In the genomic region with DNA sequence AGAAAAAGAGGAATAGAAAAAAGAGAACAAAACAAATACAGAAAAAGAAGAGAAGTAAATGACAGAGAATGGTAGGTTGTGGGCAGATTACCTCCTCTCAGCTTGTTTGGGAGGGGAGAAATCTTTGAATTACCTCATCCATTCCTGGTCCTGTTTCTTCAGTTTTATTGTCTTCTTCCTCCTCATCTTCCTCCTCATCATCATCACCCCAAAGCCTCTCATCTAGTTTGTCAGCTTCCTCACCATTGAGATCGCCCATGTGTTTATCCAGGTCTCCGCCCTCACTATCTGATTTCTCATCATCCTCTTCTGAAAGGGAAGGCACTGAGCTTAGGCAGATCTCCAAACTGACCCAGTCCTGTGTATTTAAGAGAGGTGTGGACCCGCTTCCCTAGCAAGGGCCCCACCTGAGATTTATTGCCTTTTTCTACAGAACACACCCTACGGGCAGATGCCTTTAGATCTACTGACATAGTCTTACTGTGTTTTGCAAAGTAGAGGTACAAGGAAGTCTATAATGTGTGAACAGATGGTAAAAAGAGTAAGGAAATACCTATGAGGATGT, we compare ENCODE assay signal across 18 cellular contexts. TPM values are rescaled to one million over a fixed set of nuclear protein-coding genes. Genes with fewer than 3 reads are reported as not detected.
A peak's percentile ranks its signal among the peaks of the same experiment; 100 is the strongest.
DNase-seq lines count a peak whose midpoint lies in the region; ATAC-seq, FAIRE-seq and TF ChIP-seq lines count a peak whose summit lies in the region.
"Had no signal": no experiment of that assay in that cellular context is flagged by ENCODE, and none has a peak within 500 bp of the region (broad histone marks: within the 10 kb centered on the region; RNA-seq: fewer than 3 reads in every experiment).

No MANE protein-coding gene starts in this region.

- DNase-seq in activated naive CD4-positive, alpha-beta T cell treated with anti-CD3 and anti-CD28 coated beads, Interleukin-2, amount 50 U/mL, for 72 hours (ENCODE audit: low spot score in 2 of 2) = no peak
- no peak for DNase-seq in activated naive CD4-positive, alpha-beta T cell (lab: John Stamatoyannopoulos, UW)
- DNase-seq in endodermal cell (no peak), small intestine (peak; percentile 45), NCI-H1092 (lab: John Stamatoyannopoulos, UW) (no peak)
- no peak for DNase-seq in activated T-helper 2 cell treated with anti-CD3 and anti-CD28 coated beads, Interferon-gamma antibody, Interleukin-2, Interleukin-4, amounts not matched to agents 10 μg/mL and 5 μg/mL and 100 μg/mL, durations not matched to agents 14 hours and 24 hours and 36 hours (ENCODE audit: low spot score)
- DNase-seq: DMS53; NCI-H1417; NCI-H1930; NCI-H2171; NCI-H446; NCI-H69; NK-92 treated with Interleukin-12 subunit alpha and Interleukin-12 subunit beta, amount 100 ng/mL, for 24 hours; SIG-M5 had no signal

- no peaks in the 10 kb centered on the region for H3K27me3 Mint-ChIP-seq in endodermal cell (ENCODE audit: insufficient read depth)
- H3K27me3 Mint-ChIP-seq in activated T-helper 2 cell treated with anti-CD3 and anti-CD28 coated beads, Interferon-gamma antibody, Interleukin-2, Interleukin-4, amounts not matched to agents 10 μg/mL and 5 μg/mL and 100 μg/mL, durations not matched to agents 14 hours and 24 hours and 36 hours (ENCODE audit: low read depth) = no peaks in the 10 kb centered on the region

- WGBS in endodermal cell (ENCODE audit: insufficient coverage in 1 of 2, insufficient read length in 1 of 2), 2 experiments = 94% methylated on average over 4 of the region's 4 CpGs; no CpG with 5 or more reads in 1 of the 2 experiments
- WGBS in small intestine, 3 donors = 70 to 87% (median 84%) methylated on average over 4 of the region's 4 CpGs

- no peak for ATAC-seq in activated naive CD4-positive, alpha-beta T cell treated with anti-CD3 and anti-CD28 coated beads, Interleukin-2, amount 50 U/mL, for 72 hours
- no peak for ATAC-seq in HG03139 (IDR thresholded peaks at IDR 0.05; ENCODE audit: unreplicated experiment)

- no peak for FAIRE-seq in small intestine (lab: Jason Lieb, UNC)
- FAIRE-seq: GM19239 had no signal

- peaks cover 12 to 17% of the 10 kb centered on the region in 2 donors for H3K36me3 Mint-ChIP-seq in activated naive CD4-positive, alpha-beta T cell treated with anti-CD3 and anti-CD28 coated beads, Interleukin-2, amount 50 U/mL, for 72 hours
- H3K36me3 Mint-ChIP-seq in endodermal cell (ENCODE audit: low read depth) = peaks cover 85% of the 10 kb centered on the region
- peaks cover 67% of the 10 kb centered on the region for H3K36me3 Mint-ChIP-seq in activated T-helper 2 cell treated with anti-CD3 and anti-CD28 coated beads, Interferon-gamma antibody, Interleukin-2, Interleukin-4, amounts not matched to agents 10 μg/mL and 5 μg/mL and 100 μg/mL, durations not matched to agents 14 hours and 24 hours and 36 hours (ENCODE audit: low read depth)

- H3K9ac ChIP-seq in endodermal cell (ENCODE audit: extremely low read depth, low read length, poor library complexity, severe bottlenecking) = no peak overlapping the region

- H3K27ac Mint-ChIP-seq in activated naive CD4-positive, alpha-beta T cell treated with anti-CD3 and anti-CD28 coated beads, Interleukin-2, amount 50 U/mL, for 72 hours = peak overlapping the region; percentile 24 to 26
- peak overlapping the region; percentile 25 for H3K27ac Mint-ChIP-seq in endodermal cell
- H3K27ac Mint-ChIP-seq in activated T-helper 2 cell treated with anti-CD3 and anti-CD28 coated beads, Interferon-gamma antibody, Interleukin-2, Interleukin-4, amounts not matched to agents 10 μg/mL and 5 μg/mL and 100 μg/mL, durations not matched to agents 14 hours and 24 hours and 36 hours = no peak overlapping the region

- intact Hi-C loops in activated T-helper 2 cell treated with anti-CD3 and anti-CD28 coated beads, Interferon-gamma antibody, Interleukin-2, Interleukin-4, amounts not matched to agents 10 μg/mL and 5 μg/mL and 100 μg/mL, durations not matched to agents 14 hours and 24 hours and 36 hours (cut with micrococcal nuclease) = no loop called here

- H3K4me1 ChIP-seq in HEK293 (ENCODE audit: control insufficient read depth, insufficient read depth, low read length) (no peaks in the 10 kb centered on the region), endodermal cell (ENCODE audit: control insufficient read depth, insufficient read depth, low read length) (no peaks in the 10 kb centered on the region), small intestine (ENCODE audit: control insufficient read depth in 2 of 2, insufficient read depth in 1 of 2, low read depth in 1 of 2, low read length in 1 of 2) (no peaks in the 10 kb centered on the region)

- TF ChIP-seq CTCF in HEK293 (tag by site-specific recombination; IDR thresholded peaks at IDR 0.05) = no peak
- TF ChIP-seq CTCF in endodermal cell (conservative IDR thresholded peaks at IDR 0.05) = no peak

- H3K36me3 ChIP-seq in HEK293 (ENCODE audit: control insufficient read depth in 2 of 2, insufficient read depth in 1 of 2, low read length in 2 of 2) = peaks cover 41 to 86% of the 10 kb centered on the region in 2 experiments
- H3K36me3 ChIP-seq in endodermal cell (ENCODE audit: control insufficient read depth, insufficient read depth, low read length) = peaks cover 94% of the 10 kb centered on the region
- peaks cover 0 to 13% of the 10 kb centered on the region in 2 donors for H3K36me3 ChIP-seq in small intestine (ENCODE audit: control insufficient read depth in 2 of 2, insufficient read depth in 2 of 2, low read length in 2 of 2)

- H3K27me3 ChIP-seq in endodermal cell (ENCODE audit: control insufficient read depth, insufficient read depth, low read length, poor library complexity, severe bottlenecking) = no peaks in the 10 kb centered on the region
- H3K27me3 ChIP-seq in small intestine (ENCODE audit: control insufficient read depth in 2 of 2, insufficient read depth in 2 of 2, low read length in 2 of 2) = no peaks in the 10 kb centered on the region

- H3K9me3 ChIP-seq in HEK293 (ENCODE audit: control insufficient read depth, insufficient read depth, low read depth, low read length) (no peaks in the 10 kb centered on the region), endodermal cell (ENCODE audit: control insufficient read depth, low read length) (no peaks in the 10 kb centered on the region), small intestine (ENCODE audit: control insufficient read depth, low read depth) (no peaks in the 10 kb centered on the region)

- POLR2A ChIA-PET in HEK293 (lab: Yijun Ruan, JAX) = no interaction called here

- H3K4me3 ChIP-seq in HEK293 (ENCODE audit: low read depth, low read length) (no peak overlapping the region), endodermal cell (ENCODE audit: low read length) (no peak overlapping the region), small intestine (ENCODE audit: low read depth in 1 of 2, low read length in 2 of 2) (no peak overlapping the region)

- H3K27ac ChIP-seq in HEK293 (ENCODE audit: extremely low read depth, low read depth, low read length) (no peak overlapping the region), endodermal cell (ENCODE audit: low read depth, low read length) (no peak overlapping the region), small intestine (ENCODE audit: low read depth in 1 of 2, low read length in 1 of 2) (no peak overlapping the region)
- H3K27ac ChIP-seq: C4-2B had no signal

- CTCF ChIA-PET in HEK293 (lab: Yijun Ruan, JAX) = interaction anchor here (1.6 kb wide), 1 partner anchor 8 kb away, joined by 4 read pairs; no protein-coding TSS in a partner anchor

- no peaks in the 10 kb centered on the region for H3K9me3 Mint-ChIP-seq in activated naive CD4-positive, alpha-beta T cell treated with anti-CD3 and anti-CD28 coated beads, Interleukin-2, amount 50 U/mL, for 72 hours
- H3K9me3 Mint-ChIP-seq in endodermal cell = no peaks in the 10 kb centered on the region
- H3K9me3 Mint-ChIP-seq in activated T-helper 2 cell treated with anti-CD3 and anti-CD28 coated beads, Interferon-gamma antibody, Interleukin-2, Interleukin-4, amounts not matched to agents 10 μg/mL and 5 μg/mL and 100 μg/mL, durations not matched to agents 14 hours and 24 hours and 36 hours = no peaks in the 10 kb centered on the region

- H3K4me3 Mint-ChIP-seq in endodermal cell = no peak overlapping the region
- H3K4me3 Mint-ChIP-seq in activated T-helper 2 cell treated with anti-CD3 and anti-CD28 coated beads, Interferon-gamma antibody, Interleukin-2, Interleukin-4, amounts not matched to agents 10 μg/mL and 5 μg/mL and 100 μg/mL, durations not matched to agents 14 hours and 24 hours and 36 hours (ENCODE audit: low read depth) = no peak overlapping the region

- no peaks in the 10 kb centered on the region for H3K4me1 Mint-ChIP-seq in endodermal cell
- no peaks in the 10 kb centered on the region for H3K4me1 Mint-ChIP-seq in activated T-helper 2 cell treated with anti-CD3 and anti-CD28 coated beads, Interferon-gamma antibody, Interleukin-2, Interleukin-4, amounts not matched to agents 10 μg/mL and 5 μg/mL and 100 μg/mL, durations not matched to agents 14 hours and 24 hours and 36 hours (ENCODE audit: low read depth)

TF ChIP-seq in HEK293, 187 proteins besides CTCF, POLR2A, EP300 and RAD21:
- no peak for TF ChIP-seq MEIS1 (CRISPR knock-in tag; IDR thresholded peaks at IDR 0.05; ENCODE audit: borderline replicate concordance)
- TF ChIP-seq, protein P1, sequence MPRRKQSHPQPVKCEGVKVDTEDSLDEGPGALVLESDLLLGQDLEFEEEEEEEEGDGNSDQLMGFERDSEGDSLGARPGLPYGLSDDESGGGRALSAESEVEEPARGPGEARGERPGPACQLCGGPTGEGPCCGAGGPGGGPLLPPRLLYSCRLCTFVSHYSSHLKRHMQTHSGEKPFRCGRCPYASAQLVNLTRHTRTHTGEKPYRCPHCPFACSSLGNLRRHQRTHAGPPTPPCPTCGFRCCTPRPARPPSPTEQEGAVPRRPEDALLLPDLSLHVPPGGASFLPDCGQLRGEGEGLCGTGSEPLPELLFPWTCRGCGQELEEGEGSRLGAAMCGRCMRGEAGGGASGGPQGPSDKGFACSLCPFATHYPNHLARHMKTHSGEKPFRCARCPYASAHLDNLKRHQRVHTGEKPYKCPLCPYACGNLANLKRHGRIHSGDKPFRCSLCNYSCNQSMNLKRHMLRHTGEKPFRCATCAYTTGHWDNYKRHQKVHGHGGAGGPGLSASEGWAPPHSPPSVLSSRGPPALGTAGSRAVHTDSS (tag by site-specific recombination; IDR thresholded peaks at IDR 0.05) = peak; percentile 92
- no peak for TF ChIP-seq YY2 (tag by site-specific recombination; IDR thresholded peaks at IDR 0.05)
- peak; percentile 94 for TF ChIP-seq KLF1 (tag by site-specific recombination; IDR thresholded peaks at IDR 0.05)
- no peak for TF ChIP-seq ZNF10 (tag by site-specific recombination; IDR thresholded peaks at IDR 0.05)
- TF ChIP-seq ZNF394 (tag by site-specific recombination; IDR thresholded peaks at IDR 0.05; ENCODE audit: borderline replicate concordance) = no peak

RNA-seq across cellular contexts. Expression of a gene that starts 24.2 kb away (rescaled TPM):
- 10 to 100 TPM; 17.3 to 21.5 TPM for total RNA-seq in activated naive CD4-positive, alpha-beta T cell treated with anti-CD3 and anti-CD28 coated beads, Interleukin-2, amount 50 U/mL, for 72 hours
- total RNA-seq in endodermal cell = 10 to 100 TPM; 20.4 to 21.9 TPM
- polyA plus RNA-seq in endodermal cell (2013, experiment 1 of 2) = 38.1 TPM
- 39.9 TPM for polyA plus RNA-seq in endodermal cell (2013, experiment 2 of 2)
- polyA plus RNA-seq in small intestine = 10 to 100 TPM in 2 of 3 donors, 1 to 10 TPM in 1; 8.3 to 30.3 (median 13.8) TPM
- 28.7 and 30.0 TPM in 2 replicates for total RNA-seq in activated T-helper 2 cell treated with anti-CD3 and anti-CD28 coated beads, Interferon-gamma antibody, Interleukin-2, Interleukin-4, amounts not matched to agents 10 μg/mL and 5 μg/mL and 100 μg/mL, durations not matched to agents 14 hours and 24 hours and 36 hours
